ENCODE assay signal across 11 cellular contexts in the genomic region with DNA sequence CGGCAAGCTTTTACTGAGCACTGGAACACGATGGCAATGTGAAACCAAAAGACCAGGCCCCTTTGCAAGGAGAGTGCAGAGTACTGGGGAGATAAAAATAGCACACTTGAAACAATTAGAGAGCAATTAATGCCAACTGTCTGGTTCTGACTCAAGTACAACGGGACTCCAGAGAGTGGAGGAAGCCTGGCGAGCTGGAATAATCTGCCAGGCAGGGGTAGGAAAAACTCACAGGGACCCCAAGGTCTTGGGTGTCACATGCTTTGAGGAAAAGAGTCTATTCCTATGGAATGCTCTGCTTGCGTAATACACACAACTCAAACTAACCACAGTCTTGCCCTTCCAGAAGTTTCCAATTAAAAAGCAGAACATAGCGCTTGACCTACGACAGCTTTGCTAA.
DNase-seq lines count a peak whose midpoint lies in the region; ATAC-seq and TF ChIP-seq lines count a peak whose summit lies in the region.
"Had no signal": no experiment of that assay in that cellular context is flagged by ENCODE, and none has a peak within 500 bp of the region (broad histone marks: within the 10 kb centered on the region; RNA-seq: fewer than 3 reads in every experiment).

No MANE protein-coding gene starts in this region.

- DNase-seq in DMS 273 treated with DMSO at 0.1 percent for 48 hours (lab: John Stamatoyannopoulos, UW) = peak; percentile 66
- peak; percentile 98 for DNase-seq in NCI-H1105 (lab: John Stamatoyannopoulos, UW)
- peak; percentile 26 for DNase-seq in iris pigment epithelial cell (ENCODE audit: low read depth)
- no peak for DNase-seq in effector memory CD8-positive, alpha-beta T cell
- DNase-seq: PC-9; stimulated activated CD4-positive, alpha-beta T cell treated with anti-CD3 and anti-CD28 coated beads, Interleukin-12 subunit alpha, Interleukin-12 subunit beta, amount 100 ng/mL, for 4 hours had no signal

- H3K27me3 Mint-ChIP-seq in effector memory CD8-positive, alpha-beta T cell = peaks cover 0 to 11% of the 10 kb centered on the region in 2 donors

- H3K27ac Mint-ChIP-seq in effector memory CD8-positive, alpha-beta T cell = no peak overlapping the region
- H3K27ac Mint-ChIP-seq: dendritic cell treated with granulocyte-macrophage colony-stimulating factor and Interleukin-4, amounts not matched to agents 40 ng/mL and 50 ng/mL, for 4 days had no signal

- peaks cover 3% of the 10 kb centered on the region for H3K36me3 Mint-ChIP-seq in effector memory CD8-positive, alpha-beta T cell (ENCODE audit: insufficient read depth)

- H3K4me3 Mint-ChIP-seq in effector memory CD8-positive, alpha-beta T cell = no peak overlapping the region
- H3K4me3 Mint-ChIP-seq: dendritic cell treated with granulocyte-macrophage colony-stimulating factor and Interleukin-4, amounts not matched to agents 40 ng/mL and 50 ng/mL, for 4 days had no signal

- ATAC-seq in SK-N-SH treated with all-trans-retinoic acid at 6 μM for 48 hours = peak; percentile 82
- ATAC-seq in GM19023 (IDR thresholded peaks at IDR 0.05; ENCODE audit: unreplicated experiment) = no peak
- ATAC-seq in effector memory CD8-positive, alpha-beta T cell (replicated peaks) = no peak
- ATAC-seq in HG02763 (IDR thresholded peaks at IDR 0.05; ENCODE audit: unreplicated experiment) = no peak
- no peak for ATAC-seq in HG02852 (IDR thresholded peaks at IDR 0.05; ENCODE audit: unreplicated experiment)

- H3K4me1 Mint-ChIP-seq in effector memory CD8-positive, alpha-beta T cell (ENCODE audit: low read depth in 2 of 2) = peaks cover under 1 to 17% of the 10 kb centered on the region in 2 donors

- no peaks in the 10 kb centered on the region for H3K9me3 Mint-ChIP-seq in effector memory CD8-positive, alpha-beta T cell
- H3K9me3 Mint-ChIP-seq: dendritic cell treated with granulocyte-macrophage colony-stimulating factor and Interleukin-4, amounts not matched to agents 40 ng/mL and 50 ng/mL, for 4 days had no signal

TF ChIP-seq in SK-N-SH treated with all-trans-retinoic acid at 6 μM for 48 hours, 23 proteins besides CTCF, POLR2A, EP300 and RAD21:
- TF ChIP-seq ARNTL (CRISPR knock-in tag; IDR thresholded peaks at IDR 0.05; ENCODE audit: borderline replicate concordance, low read depth) (no peak; the same call in 1 of the 2 replicates), GLIS3 (CRISPR knock-in tag; IDR thresholded peaks at IDR 0.05) (no peak), ESRRG (CRISPR knock-in tag; IDR thresholded peaks at IDR 0.05) (no peak), ZFP30 (CRISPR knock-in tag; IDR thresholded peaks at IDR 0.05) (no peak), ZNF565 (CRISPR knock-in tag; conservative IDR thresholded peaks at IDR 0.05; ENCODE audit: low read depth) (no peak), POU6F1 (CRISPR knock-in tag; IDR thresholded peaks at IDR 0.05; ENCODE audit: borderline replicate concordance, low read depth) (no peak), TOX (CRISPR knock-in tag; IDR thresholded peaks at IDR 0.05; ENCODE audit: borderline replicate concordance) (no peak), RARB (CRISPR knock-in tag; IDR thresholded peaks at IDR 0.05) (no peak), BACH2 (CRISPR knock-in tag; IDR thresholded peaks at IDR 0.05; ENCODE audit: borderline replicate concordance) (no peak), ZNF8 (CRISPR knock-in tag; IDR thresholded peaks at IDR 0.05) (no peak), TSHZ2 (CRISPR knock-in tag; IDR thresholded peaks at IDR 0.05) (no peak), SNAI2 (CRISPR knock-in tag; IDR thresholded peaks at IDR 0.05) (no peak), TCF4 (CRISPR knock-in tag; IDR thresholded peaks at IDR 0.05; ENCODE audit: borderline replicate concordance) (no peak), ZFP3 (CRISPR knock-in tag; IDR thresholded peaks at IDR 0.05) (no peak), ZNF70 (CRISPR knock-in tag; IDR thresholded peaks at IDR 0.05) (no peak), CSRNP3 (CRISPR knock-in tag; IDR thresholded peaks at IDR 0.05) (no peak), ISL1 (CRISPR knock-in tag; IDR thresholded peaks at IDR 0.05) (no peak), CREB5 (CRISPR knock-in tag; IDR thresholded peaks at IDR 0.05; ENCODE audit: low read depth) (no peak), ZC3H10 (CRISPR knock-in tag; IDR thresholded peaks at IDR 0.05) (no peak)
- TF ChIP-seq, protein P1, sequence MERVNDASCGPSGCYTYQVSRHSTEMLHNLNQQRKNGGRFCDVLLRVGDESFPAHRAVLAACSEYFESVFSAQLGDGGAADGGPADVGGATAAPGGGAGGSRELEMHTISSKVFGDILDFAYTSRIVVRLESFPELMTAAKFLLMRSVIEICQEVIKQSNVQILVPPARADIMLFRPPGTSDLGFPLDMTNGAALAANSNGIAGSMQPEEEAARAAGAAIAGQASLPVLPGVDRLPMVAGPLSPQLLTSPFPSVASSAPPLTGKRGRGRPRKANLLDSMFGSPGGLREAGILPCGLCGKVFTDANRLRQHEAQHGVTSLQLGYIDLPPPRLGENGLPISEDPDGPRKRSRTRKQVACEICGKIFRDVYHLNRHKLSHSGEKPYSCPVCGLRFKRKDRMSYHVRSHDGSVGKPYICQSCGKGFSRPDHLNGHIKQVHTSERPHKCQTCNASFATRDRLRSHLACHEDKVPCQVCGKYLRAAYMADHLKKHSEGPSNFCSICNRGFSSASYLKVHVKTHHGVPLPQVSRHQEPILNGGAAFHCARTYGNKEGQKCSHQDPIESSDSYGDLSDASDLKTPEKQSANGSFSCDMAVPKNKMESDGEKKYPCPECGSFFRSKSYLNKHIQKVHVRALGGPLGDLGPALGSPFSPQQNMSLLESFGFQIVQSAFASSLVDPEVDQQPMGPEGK (CRISPR knock-in tag; IDR thresholded peaks at IDR 0.05; ENCODE audit: borderline replicate concordance) = no peak
TF ChIP-seq in SK-N-SH treated with all-trans-retinoic acid at 6 μM for 48 hours: peak in this region for 0.

Comparison
In these comparisons a context has a peak if more than half of its experiments do, and no peak if none do; other contexts are left out.
1. DNase-seq: peak in DMS 273 treated with DMSO at 0.1 percent for 48 hours (single experiment), NCI-H1105 (single experiment) and iris pigment epithelial cell (single experiment); none in effector memory CD8-positive, alpha-beta T cell (0 of 3).